9 cellular contexts compared by ENCODE assay signal in genomic region chr1:27368872-27369703, GRCh38. TPM values are rescaled to one million over a fixed set of nuclear protein-coding genes. Genes with fewer than 3 reads are reported as not detected.
DNase-seq lines count a peak whose midpoint lies in the region; ATAC-seq and TF ChIP-seq lines count a peak whose summit lies in the region.
"Had no signal": no experiment of that assay in that cellular context is flagged by ENCODE, and none has a peak within 500 bp of the region (broad histone marks: within the 10 kb centered on the region; RNA-seq: fewer than 3 reads in every experiment).

No MANE protein-coding gene starts in this region.

- H3K27me3 Mint-ChIP-seq in neural progenitor cell (ENCODE audit: insufficient read depth, low read depth), result peaks cover 14% of the 10 kb centered on the region

- DNase-seq in DMS114 treated with DMSO at 0.1 percent for 48 hours (lab: John Stamatoyannopoulos, UW; ENCODE audit: unreplicated experiment) (peak; percentile 23), Kasumi-1 (lab: John Stamatoyannopoulos, UW) (peak; percentile 27 to 32), choroid plexus epithelial cell (ENCODE audit: low read depth) (peak; percentile 52), neural progenitor cell (ENCODE audit: low spot score) (no peak), SKM-1 (lab: John Stamatoyannopoulos, UW; ENCODE audit: unreplicated experiment) (no peak)
- DNase-seq in stimulated activated CD4-positive, alpha-beta T cell treated with anti-CD3 and anti-CD28 coated beads, Interleukin-4, amount 100 ng/mL, for 4 hours, result no peak
- DNase-seq in central memory CD4-positive, alpha-beta T cell, result no peak
- DNase-seq: head of caudate nucleus had no signal

- no peaks in the 10 kb centered on the region for H3K36me3 Mint-ChIP-seq in neural progenitor cell

- peak overlapping the region; percentile 76 for H3K27ac Mint-ChIP-seq in neural progenitor cell

- peaks cover 38% of the 10 kb centered on the region for H3F3A ChIP-seq in neural progenitor cell (ENCODE audit: low read depth)

- no peak for ATAC-seq in HG02870 (IDR thresholded peaks at IDR 0.05; ENCODE audit: unreplicated experiment)

- no peaks in the 10 kb centered on the region for H3K36me3 ChIP-seq in neural progenitor cell

- no peaks in the 10 kb centered on the region for H3K27me3 ChIP-seq in neural progenitor cell

- H3K4me3 Mint-ChIP-seq in neural progenitor cell, result peak overlapping the region; percentile 31

- H3K4me2 ChIP-seq in neural progenitor cell, result no peak overlapping the region

- no peak overlapping the region for H3K9ac ChIP-seq in neural progenitor cell

- no peak overlapping the region for H3K27ac ChIP-seq in neural progenitor cell

- H3K4me1 ChIP-seq in neural progenitor cell, result peaks cover 21% of the 10 kb centered on the region

- TF ChIP-seq CTCF in choroid plexus epithelial cell (conservative IDR thresholded peaks at IDR 0.05; ENCODE audit: low read depth, low read length) (peak; percentile 49), neural progenitor cell (IDR thresholded peaks at IDR 0.05) (peak; percentile 33)

- no peak overlapping the region for H2AFZ ChIP-seq in neural progenitor cell (replicated peaks)

- no peaks in the 10 kb centered on the region for H3K9me3 Mint-ChIP-seq in neural progenitor cell

- H3K79me2 ChIP-seq in neural progenitor cell (ENCODE audit: low read depth), result no peaks in the 10 kb centered on the region

- peaks cover 36% of the 10 kb centered on the region for H3K4me1 Mint-ChIP-seq in neural progenitor cell

- H3K4me3 ChIP-seq in choroid plexus epithelial cell (ENCODE audit: low read depth, low read length), result no peak overlapping the region
- H3K4me3 ChIP-seq in neural progenitor cell, result no peak overlapping the region

- H4K20me1 ChIP-seq in neural progenitor cell (ENCODE audit: low read depth), result peaks cover 12% of the 10 kb centered on the region

- H3K9me3 ChIP-seq in neural progenitor cell (ENCODE audit: low read depth), result no peaks in the 10 kb centered on the region

RNA-seq across cellular contexts. Expression of gene MAP3K6, which starts 2.3 kb away (rescaled TPM):
- 1.9 and 11.7 TPM in 2 replicates for total RNA-seq in neural progenitor cell (ENCODE audit: low replicate concordance)

RNA-seq across cellular contexts. Expression of gene FCN3, which starts 5.5 kb away (rescaled TPM):
- total RNA-seq in neural progenitor cell (ENCODE audit: low replicate concordance), result not detected in 2 replicates

RNA-seq across cellular contexts. Expression of gene CD164L2, which starts 14.0 kb away (rescaled TPM):
- 1.5 and 1.6 TPM in 2 replicates for total RNA-seq in neural progenitor cell (ENCODE audit: low replicate concordance)

RNA-seq across cellular contexts. Expression of gene GPR3, which starts 23.3 kb away (rescaled TPM):
- 3.0 and 3.1 TPM in 2 replicates for total RNA-seq in neural progenitor cell (ENCODE audit: low replicate concordance)

RNA-seq across cellular contexts. Expression of gene SYTL1, which starts 27.3 kb away (rescaled TPM):
- 5.7 and 7.9 TPM in 2 replicates for total RNA-seq in neural progenitor cell (ENCODE audit: low replicate concordance)

Comparison
In these comparisons a context has a peak if more than half of its experiments do, and no peak if none do; other contexts are left out.
1. DNase-seq: peak in DMS114 treated with DMSO at 0.1 percent for 48 hours (single experiment), Kasumi-1 (2 of 2) and choroid plexus epithelial cell (single experiment); none in neural progenitor cell (single experiment), stimulated activated CD4-positive, alpha-beta T cell treated with anti-CD3 and anti-CD28 coated beads, Interleukin-4, amount 100 ng/mL, for 4 hours (0 of 2), SKM-1 (single experiment) and central memory CD4-positive, alpha-beta T cell (single experiment).